In the genomic region with DNA sequence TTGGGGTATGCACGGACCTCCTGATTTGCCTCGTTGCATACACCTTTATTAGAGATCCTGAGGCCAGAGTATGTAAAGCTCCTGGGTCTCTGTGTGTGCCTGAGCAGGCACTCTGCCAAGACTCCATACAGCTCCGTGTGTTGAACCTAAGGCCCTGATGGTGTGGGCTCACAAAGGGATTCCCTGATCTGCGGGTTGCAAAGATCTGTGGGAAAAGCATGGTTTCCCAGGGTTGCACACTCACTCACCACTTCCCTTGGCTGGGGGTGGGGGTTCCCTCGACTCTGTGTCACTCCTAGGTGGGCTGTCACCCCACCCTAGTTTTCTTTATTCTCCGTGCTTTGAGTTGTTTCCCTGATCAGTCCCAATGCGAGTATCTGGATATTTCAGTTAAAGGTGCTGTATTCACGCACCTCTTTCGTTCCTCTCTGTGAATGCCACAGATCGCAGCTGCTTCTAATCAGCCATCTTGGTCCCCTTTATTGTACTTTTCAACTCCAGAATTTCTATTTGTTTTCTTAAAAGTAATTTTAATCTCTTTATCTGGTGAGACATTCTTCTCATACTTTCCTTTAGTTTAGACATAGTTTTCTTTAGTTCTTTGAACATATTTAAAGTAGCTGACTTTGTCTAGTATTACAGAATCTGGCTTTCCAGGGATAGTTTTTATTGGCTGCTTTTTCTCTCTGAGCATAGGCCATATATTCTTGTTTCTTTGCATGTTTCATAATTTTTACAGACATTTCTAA, we compare ENCODE assay signal across 15 cellular contexts. TPM values are rescaled to one million over a fixed set of nuclear protein-coding genes. Genes with fewer than 3 reads are reported as not detected.
DNase-seq lines count a peak whose midpoint lies in the region; ATAC-seq and TF ChIP-seq lines count a peak whose summit lies in the region.
"Had no signal": no experiment of that assay in that cellular context is flagged by ENCODE, and none has a peak within 500 bp of the region (broad histone marks: within the 10 kb centered on the region; RNA-seq: fewer than 3 reads in every experiment).

No MANE protein-coding gene starts in this region.

- BruUV-seq in mammary epithelial cell (replicated peaks; lab: Mats Ljungman, UMichigan) = no TSS peak

- no peaks in the 10 kb centered on the region for H3K79me2 ChIP-seq in mammary epithelial cell (ENCODE audit: insufficient read depth, low read length)

- H3K4me3 Mint-ChIP-seq in mesothelial cell of epicardium = peak overlapping the region; percentile 3

- H3K9ac ChIP-seq in mammary epithelial cell (ENCODE audit: insufficient read depth, low read length) = no peak overlapping the region

- peaks cover 37% of the 10 kb centered on the region for H3K36me3 Mint-ChIP-seq in mesothelial cell of epicardium

- peaks cover 19% of the 10 kb centered on the region for H3K4me1 Mint-ChIP-seq in mesothelial cell of epicardium

- no peaks in the 10 kb centered on the region for H3K36me3 ChIP-seq in BJ (ENCODE audit: control insufficient read depth, insufficient read depth, low read length)
- no peaks in the 10 kb centered on the region for H3K36me3 ChIP-seq in mammary epithelial cell (ENCODE audit: insufficient read depth, low read length)
- H3K36me3 ChIP-seq: uterus had no signal

- POLR2A ChIA-PET in BJ (lab: Charles Lee) = interaction anchor here (0.6 to 1.2 kb wide), 2 partner anchors 38 to 336 kb away, joined by 5 to 6 read pairs; partner anchors contain the start of gene F3

- CTCF ChIA-PET in BJ (lab: Yijun Ruan, JAX) (interaction anchor here (0.8 to 3.1 kb wide), 2 partner anchors 20 to 95 kb away, joined by 3 to 12 read pairs; no protein-coding TSS in a partner anchor), mammary epithelial cell (lab: Charles Lee; ENCODE audit: low non-redundant PET) (no interaction called here)

- no peaks in the 10 kb centered on the region for H3K27me3 Mint-ChIP-seq in mesothelial cell of epicardium (ENCODE audit: low read depth)
- H3K27me3 Mint-ChIP-seq: progenitor cell of endocrine pancreas had no signal

- H3K27me3 ChIP-seq in BJ (ENCODE audit: control insufficient read depth, insufficient read depth, low read length) (no peaks in the 10 kb centered on the region), mammary epithelial cell (ENCODE audit: insufficient read depth, low read length) (no peaks in the 10 kb centered on the region)
- H3K27me3 ChIP-seq: uterus had no signal

- H2AFZ ChIP-seq in mammary epithelial cell (ENCODE audit: low read depth, low read length) = peak overlapping the region; percentile 93

- peaks cover 35% of the 10 kb centered on the region for H3K4me1 ChIP-seq in mammary epithelial cell (ENCODE audit: insufficient read depth, low read length)
- H3K4me1 ChIP-seq: uterus had no signal

- no peak for ATAC-seq in GM18505 (IDR thresholded peaks at IDR 0.05; ENCODE audit: unreplicated experiment)
- no peak for ATAC-seq in HG03571 (IDR thresholded peaks at IDR 0.05; ENCODE audit: unreplicated experiment)

- in situ Hi-C loops in mammary epithelial cell (cut with MboI; ENCODE audit: low sequenced_read_pairs in 2 of 2) = no loop called here

- dilution Hi-C loops in mammary epithelial cell (cut with HindIII; ENCODE audit: low sequenced_read_pairs) = no loop called here

- H3K27ac ChIP-seq in mammary epithelial cell (ENCODE audit: insufficient read depth, low read depth, low read length) = peak overlapping the region; percentile 60
- H3K27ac ChIP-seq: uterus had no signal

- H3K4me3 ChIP-seq in BJ (ENCODE audit: low read depth, low read length) (no peak overlapping the region), mammary epithelial cell (replicated peaks in 1 of 3; ENCODE audit: insufficient read depth in 1 of 3, low read depth in 2 of 3, low read length in 3 of 3) (no peak overlapping the region)
- H3K4me3 ChIP-seq: uterus had no signal

- H3K9me3 ChIP-seq in mammary epithelial cell (replicated peaks; ENCODE audit: insufficient read depth, low read length) = peaks cover 11% of the 10 kb centered on the region
- H3K9me3 ChIP-seq: uterus had no signal

- WGBS in mammary epithelial cell (ENCODE audit: low coverage, missing lambda C conversion rate) = 88% methylated on average over 9 of the region's 10 CpGs

- intact Hi-C loops in mammary epithelial cell (cut with micrococcal nuclease) = no loop called here

- H3K9me3 Mint-ChIP-seq in mesothelial cell of epicardium = peaks cover 46% of the 10 kb centered on the region

- H4K20me1 ChIP-seq in mammary epithelial cell (ENCODE audit: insufficient read depth, low read length) = no peaks in the 10 kb centered on the region

- peak overlapping the region; percentile 12 for H3K4me2 ChIP-seq in mammary epithelial cell (ENCODE audit: insufficient read depth, low read depth, low read length)

- H3K27ac Mint-ChIP-seq in mesothelial cell of epicardium = peak overlapping the region; percentile 95

- DNase-seq in BJ (ENCODE audit: low read depth) = peak; percentile 30
- DNase-seq in LoVo (ENCODE audit: low spot score) = peak; percentile 33
- no peak for DNase-seq in mammary epithelial cell
- DNase-seq in mesothelial cell of epicardium (ENCODE audit: low spot score in 2 of 2, unreplicated experiment in 2 of 2) = no peak
- DNase-seq in globus pallidus (ENCODE audit: low spot score) = no peak
- DNase-seq in AG08396 (ENCODE audit: low spot score) = no peak
- DNase-seq: activated CD8-positive, alpha-beta memory T cell treated with anti-CD3 and anti-CD28 coated beads for 24 hours; activated gamma-delta T cell; caudate nucleus; NCI-H2081; stimulated activated CD4-positive, alpha-beta T cell treated with anti-CD3 and anti-CD28 coated beads, Interleukin-2, amount 100 ng/mL, for 24 hours; uterus had no signal

- TF ChIP-seq CTCF in BJ (IDR thresholded peaks at IDR 0.05; ENCODE audit: insufficient read depth, low read depth, low read length) (no peak), mammary epithelial cell (conservative IDR thresholded peaks at IDR 0.05 in 1 of 2, IDR thresholded peaks at IDR 0.05 in 1 of 2; ENCODE audit: extremely low read depth in 1 of 2, insufficient read depth in 1 of 2, low read depth in 1 of 2, low read length in 2 of 2) (no peak), mesothelial cell of epicardium (IDR thresholded peaks at IDR 0.05; ENCODE audit: unreplicated experiment) (no peak)

- TF ChIP-seq POLR2A in GM18505 (IDR thresholded peaks at IDR 0.05; ENCODE audit: borderline replicate concordance, extremely low read depth, insufficient read depth, insufficient read length) = no peak

RNA-seq across cellular contexts. Expression of gene F3, which starts 39.0 kb away (rescaled TPM):
- 52.6 and 95.2 TPM in 2 replicates for polyA plus RNA-seq in BJ (2011; rRNA removed)
- 51.5 and 72.5 TPM in 2 replicates for polyA minus RNA-seq in BJ (2011; rRNA and poly(A)+ RNA removed)
- 1,000 to 10,000 TPM in 1 of 2 donors, 100 to 1,000 TPM in 1; 994 to 1,649 TPM for total RNA-seq in mammary epithelial cell
- 703 TPM for polyA plus RNA-seq in mammary epithelial cell
- polyA minus RNA-seq in mammary epithelial cell = 2,245 TPM
- total RNA-seq in mesothelial cell of epicardium = 23.9 to 28.8 TPM (median 25.2 TPM) in 3 replicates

Comparison
In these comparisons a context has a peak if more than half of its experiments do, and no peak if none do; other contexts are left out.
1. DNase-seq: peak in BJ (single experiment) and LoVo (single experiment); none in mammary epithelial cell (single experiment), mesothelial cell of epicardium (0 of 2), globus pallidus (single experiment) and AG08396 (single experiment).
2. RNA of gene F3, which starts 39.0 kb away (total RNA-seq): 994 to 1,649 TPM in mammary epithelial cell; 23.9 to 28.8 TPM in mesothelial cell of epicardium; every median in the first group is over 10 times any median in the second.